ENCODE assay signal across 7 cellular contexts in the genomic region with DNA sequence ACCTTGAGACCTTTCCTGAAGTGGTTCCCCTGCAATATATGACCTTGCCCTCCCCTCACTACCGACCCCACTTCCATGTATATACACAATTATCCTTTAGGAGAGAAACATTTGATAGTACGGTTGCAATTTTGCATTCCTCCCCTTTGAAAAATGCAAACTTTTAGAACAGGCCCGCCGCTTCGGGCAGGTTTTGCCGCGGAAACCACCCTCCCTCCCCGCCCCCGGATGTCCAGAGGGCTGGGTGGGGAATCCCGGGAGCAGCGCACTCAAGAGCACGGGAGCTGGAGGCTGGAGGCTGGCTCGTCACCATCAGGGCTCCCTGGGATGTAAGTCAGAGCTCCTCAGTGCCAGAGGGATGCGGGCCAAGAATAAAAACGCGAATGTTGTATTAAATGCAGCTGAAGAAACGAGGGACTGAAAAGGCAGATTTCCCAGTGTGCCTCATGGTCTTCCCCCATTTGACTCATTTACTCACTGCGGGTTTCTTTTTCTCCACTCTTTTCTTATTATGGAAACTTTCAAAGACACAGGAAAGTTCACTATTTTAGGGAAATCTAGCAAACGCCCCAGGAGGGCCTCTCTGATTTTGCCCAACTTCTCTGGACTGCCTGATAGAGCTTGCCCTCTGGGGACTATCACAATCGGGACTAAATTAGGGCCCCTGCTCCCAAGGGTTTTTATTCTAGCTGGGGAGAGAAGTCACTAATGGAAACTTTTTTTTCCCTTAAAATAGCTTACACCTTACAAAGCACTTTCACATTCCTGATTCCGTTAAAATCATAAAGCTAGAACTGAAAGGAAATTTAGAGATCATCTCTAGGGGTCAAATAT. TPM values are rescaled to one million over a fixed set of nuclear protein-coding genes. Genes with fewer than 3 reads are reported as not detected.
DNase-seq lines count a peak whose midpoint lies in the region; ATAC-seq and TF ChIP-seq lines count a peak whose summit lies in the region.

No MANE protein-coding gene starts in this region.

- H3K27ac ChIP-seq in right lobe of liver (peak overlapping the region; percentile 96 to 100 (median 98)), substantia nigra (ENCODE audit: low read depth, low read length, poor library complexity, severe bottlenecking) (no peak overlapping the region)

- intact Hi-C loops in right lobe of liver (cut with DNase I) = no loop called here

- no peaks in the 10 kb centered on the region for H3K27me3 ChIP-seq in right lobe of liver

- H3K9me3 ChIP-seq in right lobe of liver = peaks cover 0 to 2% (median 0%) of the 10 kb centered on the region in 4 donors

- TF ChIP-seq POLR2A in GM18505 (IDR thresholded peaks at IDR 0.05; ENCODE audit: borderline replicate concordance, extremely low read depth, insufficient read depth, insufficient read length) (peak; percentile 48), right lobe of liver (IDR thresholded peaks at IDR 0.05) (no peak)

- H3K4me1 ChIP-seq in right lobe of liver = peaks cover 3 to 47% (median 26%) of the 10 kb centered on the region in 4 donors

- ATAC-seq in GM18505 (IDR thresholded peaks at IDR 0.05; ENCODE audit: unreplicated experiment) (no peak), right lobe of liver (peak; percentile 5 to 33 (median 20)), HG03175 (IDR thresholded peaks at IDR 0.05; ENCODE audit: unreplicated experiment) (no peak), HG03442 (IDR thresholded peaks at IDR 0.05; ENCODE audit: unreplicated experiment) (no peak)

- no peaks in the 10 kb centered on the region for H3K36me3 ChIP-seq in right lobe of liver

- no peak for TF ChIP-seq CTCF in right lobe of liver (IDR thresholded peaks at IDR 0.05)

- peak overlapping the region in 2 of 3 donors; percentile 32 to 42 for H3K4me3 ChIP-seq in right lobe of liver

- 3% methylated on average over 21 of the region's 21 CpGs for WGBS in right lobe of liver (ENCODE audit: insufficient coverage, low coverage, low lambda C conversion rate, missing lambda C conversion rate)

- DNase-seq in T follicular helper cell (ENCODE audit: low read depth) = peak; percentile 35
- DNase-seq in dedifferentiated amniotic fluid mesenchymal stem cell (ENCODE audit: extremely low spot score) = peak; percentile 91
- DNase-seq in right lobe of liver = peak; percentile 88 to 90 (median 89)
- peak in 28 of 49 donors; percentile 9 to 75 (median 44) for DNase-seq in substantia nigra (lab: John Stamatoyannopoulos, UW)

RNA-seq across cellular contexts. Expression of a gene that starts 2.9 kb away (rescaled TPM):
- 10 to 100 TPM; 21.9 to 33.8 (median 24.8) TPM for total RNA-seq in right lobe of liver

Comparison
In these comparisons a context has a peak if more than half of its experiments do, and no peak if none do; other contexts are left out.
1. ATAC-seq: peak in right lobe of liver (4 of 4); none in GM18505 (single experiment), HG03175 (single experiment) and HG03442 (single experiment).
2. DNase-seq: peak in every context shown above with its lines; median percentile 91 in dedifferentiated amniotic fluid mesenchymal stem cell; 89 in right lobe of liver; 44 in substantia nigra; 35 in T follicular helper cell.